In the genomic region with DNA sequence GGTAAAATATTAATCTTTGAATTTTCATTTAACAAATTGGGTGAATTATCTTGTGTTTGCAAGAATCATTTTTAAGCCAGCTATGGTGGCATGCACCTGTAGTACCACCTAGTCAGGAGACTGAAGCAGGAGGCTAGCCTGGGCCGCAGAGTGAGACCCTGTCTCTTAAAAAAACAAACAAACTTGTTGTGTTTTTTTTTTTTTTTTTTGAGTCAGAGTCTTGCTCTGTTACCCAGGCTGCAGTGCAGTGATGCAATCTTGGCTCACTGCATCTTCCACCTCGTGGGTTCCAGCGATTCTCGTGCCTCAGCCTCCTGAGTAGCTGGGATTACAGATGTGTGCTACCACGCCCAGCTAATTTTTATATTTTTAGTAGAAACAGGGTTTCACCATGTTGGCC, we compare ENCODE assay signal across 14 cellular contexts. TPM values are rescaled to one million over a fixed set of nuclear protein-coding genes. Genes with fewer than 3 reads are reported as not detected.
DNase-seq lines count a peak whose midpoint lies in the region; ATAC-seq and TF ChIP-seq lines count a peak whose summit lies in the region.
"Had no signal": no experiment of that assay in that cellular context is flagged by ENCODE, and none has a peak within 500 bp of the region (broad histone marks: within the 10 kb centered on the region; RNA-seq: fewer than 3 reads in every experiment).

No MANE protein-coding gene starts in this region.

- H3K27me3 ChIP-seq in ACC112 (ENCODE audit: insufficient read depth, low read length) (no peaks in the 10 kb centered on the region), DND-41 (ENCODE audit: insufficient read depth, low read length, poor library complexity) (no peaks in the 10 kb centered on the region)
- H3K27me3 ChIP-seq: foreskin keratinocyte had no signal

- peaks cover 4% of the 10 kb centered on the region; the same call in 1 of the 2 replicates for H3K36me3 ChIP-seq in ACC112 (ENCODE audit: insufficient read depth, low read length)
- peaks cover 14% of the 10 kb centered on the region for H3K36me3 ChIP-seq in DND-41 (ENCODE audit: insufficient read depth, low read length)

- H3K36me3 Mint-ChIP-seq in T-cell: no peaks in the 10 kb centered on the region
- H3K36me3 Mint-ChIP-seq: CD14-positive monocyte had no signal

- peaks cover 11% of the 10 kb centered on the region for H3K4me1 ChIP-seq in ACC112 (ENCODE audit: control insufficient read depth, insufficient read depth, low read length, unreplicated experiment)
- peaks cover 21% of the 10 kb centered on the region for H3K4me1 ChIP-seq in DND-41 (ENCODE audit: insufficient read depth, low read length)
- H3K4me1 ChIP-seq: foreskin keratinocyte had no signal

- H3K27ac ChIP-seq in ACC112 (ENCODE audit: low read depth, low read length) (0 out of 2 replicates have a peak overlapping the region, but pooled peaks have one; percentile 79), DND-41 (ENCODE audit: low read length) (no peak overlapping the region)
- H3K27ac ChIP-seq: foreskin keratinocyte had no signal

- peaks cover 55% of the 10 kb centered on the region for H3K79me2 ChIP-seq in ACC112 (ENCODE audit: control insufficient read depth, insufficient read depth, low read length, unreplicated experiment)
- peaks cover 61% of the 10 kb centered on the region for H3K79me2 ChIP-seq in DND-41 (ENCODE audit: insufficient read depth, low read length)

- DNase-seq in DND-41 (no peak), T-cell (no peak), fibroblast of pulmonary artery (ENCODE audit: low read depth) (peak; percentile 31), GM19240 (ENCODE audit: insufficient read length, low spot score) (no peak), SHP77 treated with DMSO at 0.1 percent for 48 hours (lab: John Stamatoyannopoulos, UW) (no peak), NCI-H1048 (lab: John Stamatoyannopoulos, UW) (no peak)
- DNase-seq: foreskin keratinocyte, Kasumi-1, NCI-H2107, retina, T-helper 17 cell had no signal

- peak overlapping the region in 2 of 3 donors; percentile 81 to 96 for H3K4me3 Mint-ChIP-seq in T-cell
- H3K4me3 Mint-ChIP-seq: CD14-positive monocyte had no signal

- peaks cover 3% of the 10 kb centered on the region; the same call in 1 of the 2 replicates for H4K20me1 ChIP-seq in DND-41 (ENCODE audit: insufficient read depth, low read length)

- H3K27me3 Mint-ChIP-seq in T-cell: no peaks in the 10 kb centered on the region
- H3K27me3 Mint-ChIP-seq: T-helper 17 cell had no signal

- H3K4me3 ChIP-seq in ACC112 (ENCODE audit: low read depth, low read length) (peak overlapping the region; percentile 94; the same call in 1 of the 2 replicates), DND-41 (ENCODE audit: low read depth in 1 of 2, low read length in 2 of 2) (no peak overlapping the region), fibroblast of pulmonary artery (replicated peaks; ENCODE audit: low read depth, low read length) (no peak overlapping the region)

- H3K4me2 ChIP-seq in DND-41 (ENCODE audit: insufficient read depth, low read length): peak overlapping the region; percentile 74; the same call in 1 of the 2 replicates

- H2AFZ ChIP-seq in ACC112 (ENCODE audit: low read length, unreplicated experiment) (no peak overlapping the region), DND-41 (ENCODE audit: low read depth, low read length) (no peak overlapping the region)

- TF ChIP-seq CTCF in DND-41 (IDR thresholded peaks at IDR 0.05; ENCODE audit: borderline replicate concordance, extremely low read depth, low read length, poor library complexity, severe bottlenecking) (no peak), fibroblast of pulmonary artery (IDR thresholded peaks at IDR 0.05; ENCODE audit: low read length, missing control alignments) (no peak)

- H3K9me3 Mint-ChIP-seq in T-cell: no peaks in the 10 kb centered on the region

- H3K4me1 Mint-ChIP-seq in T-cell: peaks cover 24 to 40% (median 34%) of the 10 kb centered on the region in 3 donors

- H3K9me3 ChIP-seq in DND-41 (ENCODE audit: insufficient read depth, low read length, severe bottlenecking): no peaks in the 10 kb centered on the region

- H3K9ac ChIP-seq in DND-41 (ENCODE audit: low read depth, low read length): no peak overlapping the region

- ATAC-seq in DND-41 (ENCODE audit: insufficient read depth, low read depth) (no peak), T-cell (replicated peaks in 1 of 4) (no peak), GM21367 (IDR thresholded peaks at IDR 0.05; ENCODE audit: unreplicated experiment) (no peak)
- ATAC-seq: foreskin keratinocyte, T-helper 17 cell had no signal

- H3K27ac Mint-ChIP-seq in T-cell: no peak overlapping the region
- H3K27ac Mint-ChIP-seq: T-helper 17 cell had no signal

- POLR2A ChIA-PET in T-cell (lab: Charles Lee): interaction anchor here in 1 of 2 donors (0.6 kb wide), 1 partner anchor 11 kb away, joined by 7 read pairs; no protein-coding TSS in a partner anchor

- CTCF ChIA-PET in T-cell (lab: Charles Lee): no interaction called here

RNA-seq across cellular contexts. Expression of a gene that starts 2.2 kb away (rescaled TPM):
- total RNA-seq in T-cell: 10 to 100 TPM; 16.4 to 24.0 (median 17.9) TPM
